ENCODE assay signal across 1 cellular context in genomic region chr3:9409981-9410849, GRCh38.
TF ChIP-seq lines count a peak whose summit lies in the region.

No MANE protein-coding gene starts in this region.

TF ChIP-seq in K562, 482 proteins besides CTCF, POLR2A, EP300 and RAD21 (continued from another document and continues in another):
- TF ChIP-seq THAP7 (CRISPR knock-in tag; IDR thresholded peaks at IDR 0.05) (no peak), NCOA6 (IDR thresholded peaks at IDR 0.05) (peak; percentile 29; the same call in 1 of the 2 replicates), AFF1 (IDR thresholded peaks at IDR 0.05; ENCODE audit: low read depth in 1 of 2, partially characterized antibody in 2 of 2) (no peak), FOXM1 (IDR thresholded peaks at IDR 0.05; ENCODE audit: low read depth) (0 out of 2 replicates have a peak, but pooled peaks have one; percentile 7), FOXM1 (CRISPR knock-in tag; IDR thresholded peaks at IDR 0.05; ENCODE audit: low read depth) (no peak), TAF9B (IDR thresholded peaks at IDR 0.05; ENCODE audit: partially characterized antibody) (no peak), ZFP1 (CRISPR knock-in tag; IDR thresholded peaks at IDR 0.05) (no peak), ZNF609 (CRISPR knock-in tag; IDR thresholded peaks at IDR 0.05; ENCODE audit: borderline replicate concordance) (no peak), KHSRP (IDR thresholded peaks at IDR 0.05) (0 out of 2 replicates have a peak, but pooled peaks have one; percentile 6), SFPQ (IDR thresholded peaks at IDR 0.05; ENCODE audit: low read depth, low read length) (no peak), ZNF589 (CRISPR knock-in tag; IDR thresholded peaks at IDR 0.05; ENCODE audit: low read depth) (no peak), C11orf30 (IDR thresholded peaks at IDR 0.05; ENCODE audit: low read depth) (peak; percentile 36; the same call in 1 of the 2 replicates), CCNT2 (IDR thresholded peaks at IDR 0.05; ENCODE audit: borderline replicate concordance, extremely low read depth, insufficient read length, low read depth, low read length) (no peak), MBD2 (IDR thresholded peaks at IDR 0.05; ENCODE audit: borderline replicate concordance, low read depth) (no peak), KLF13 (tag; IDR thresholded peaks at IDR 0.05; ENCODE audit: borderline replicate concordance, low read depth) (no peak), HOXB6 (CRISPR knock-in tag; IDR thresholded peaks at IDR 0.05; ENCODE audit: borderline replicate concordance) (no peak), MAZ (CRISPR knock-in tag; conservative IDR thresholded peaks at IDR 0.05 in 1 of 2, IDR thresholded peaks at IDR 0.05 in 1 of 2) (peak in 1 of 2 experiments; percentile 49; a peak in 1 of 4 replicates), MECOM (CRISPR knock-in tag; IDR thresholded peaks at IDR 0.05) (no peak), RAD51 (IDR thresholded peaks at IDR 0.05; ENCODE audit: borderline replicate concordance, low read depth) (peak; percentile 56), DPF2 (IDR thresholded peaks at IDR 0.05) (0 out of 2 replicates have a peak, but pooled peaks have one; percentile 24), ZSCAN29 (IDR thresholded peaks at IDR 0.05) (no peak), ARHGAP35 (IDR thresholded peaks at IDR 0.05; ENCODE audit: partially characterized antibody) (no peak), HOMEZ (CRISPR knock-in tag; IDR thresholded peaks at IDR 0.05) (no peak), MLX (CRISPR knock-in tag; conservative IDR thresholded peaks at IDR 0.05) (no peak), ZNF318 (IDR thresholded peaks at IDR 0.05; ENCODE audit: borderline replicate concordance in 1 of 2, low read depth in 1 of 2) (0 out of 4 replicates have a peak, but pooled peaks of 1 of the 2 experiments have one; percentile 31), CEBPB (tag; IDR thresholded peaks at IDR 0.05) (peak; percentile 79), TCF3 (CRISPR knock-in tag; IDR thresholded peaks at IDR 0.05) (no peak), CREM (IDR thresholded peaks at IDR 0.05; ENCODE audit: low read depth) (no peak), MYNN (IDR thresholded peaks at IDR 0.05) (no peak), MYNN (CRISPR knock-in tag; IDR thresholded peaks at IDR 0.05) (no peak), ZNF583 (CRISPR knock-in tag; IDR thresholded peaks at IDR 0.05) (no peak)
